Comparison of ENCODE assay signal across 8 cellular contexts in the genomic region with DNA sequence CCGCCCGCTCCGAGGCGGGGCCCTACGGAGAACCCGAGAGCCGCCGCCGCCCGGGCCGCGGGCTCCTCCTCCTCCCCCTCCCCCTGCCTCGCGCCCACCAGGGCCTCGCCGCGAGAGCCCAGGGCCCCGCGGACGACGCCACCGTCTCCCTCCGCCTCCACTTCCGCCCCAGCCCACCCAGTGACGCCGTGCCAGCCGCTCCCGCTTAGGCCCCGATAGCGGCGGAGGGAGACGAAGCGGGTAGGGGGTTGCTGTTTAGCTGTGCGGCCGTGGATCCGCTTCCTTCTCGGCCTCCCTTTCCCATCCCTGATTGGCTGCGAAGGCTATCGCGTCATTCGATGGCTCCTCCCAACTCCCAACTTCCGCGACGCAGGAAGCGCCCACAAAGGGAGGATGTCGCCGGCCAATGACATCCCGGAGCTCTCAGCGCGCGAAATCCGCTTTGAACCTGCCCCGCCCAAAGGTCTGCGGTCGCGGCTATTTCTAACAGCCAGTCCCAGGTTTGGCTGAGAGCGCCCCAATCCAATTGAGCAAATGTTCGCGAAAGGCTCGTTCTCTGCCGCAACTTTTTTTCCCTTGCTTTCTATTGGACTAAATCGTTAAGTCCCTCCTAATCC. TPM values are rescaled to one million over a fixed set of nuclear protein-coding genes. Genes with fewer than 3 reads are reported as not detected.
DNase-seq lines count a peak whose midpoint lies in the region; FAIRE-seq and TF ChIP-seq lines count a peak whose summit lies in the region.

FAM76B (minus strand) TSS at position 277 of the 617 bp plus-strand sequence. CDS start 304 bp downstream, outside the sequence.

- H3K4me2 ChIP-seq in neuronal stem cell (ENCODE audit: insufficient read depth, low read length, poor library complexity, severe bottlenecking), result peak within 1 kb of the TSS; percentile 67

- H3K14ac ChIP-seq in neuronal stem cell (ENCODE audit: low read length), result peak within 1 kb of the TSS; percentile 97

- peak within 1 kb of the TSS; percentile 100 for H3K27ac Mint-ChIP-seq in activated naive CD4-positive, alpha-beta T cell treated with anti-CD3 and anti-CD28 coated beads for 36 hours

- H3K18ac ChIP-seq in neuronal stem cell (ENCODE audit: low read length), result peak within 1 kb of the TSS; percentile 96

- FAIRE-seq in frontal cortex (lab: Jason Lieb, UNC), result peak; percentile 15

- CTCF ChIA-PET in activated naive CD4-positive, alpha-beta T cell treated with anti-CD3 and anti-CD28 coated beads for 36 hours (lab: Charles Lee), result interaction anchor here (0.8 to 1.8 kb wide), 6 partner anchors 17 to 636 kb away, joined by 3 to 4 read pairs (median 4); partner anchors contain the start of gene MAML2

- peak within 1 kb of the TSS; percentile 83 for H2AK5ac ChIP-seq in neuronal stem cell (ENCODE audit: low read depth, low read length)

- no peaks in the 10 kb centered on the region for H3K27me3 ChIP-seq in neuronal stem cell (ENCODE audit: control insufficient read depth in 3 of 3, insufficient read depth in 3 of 3, low read depth in 1 of 3, low read length in 3 of 3)

- H4K91ac ChIP-seq in neuronal stem cell (ENCODE audit: low read depth, low read length, poor library complexity), result peak within 1 kb of the TSS; percentile 90

- H3K4ac ChIP-seq in neuronal stem cell (ENCODE audit: low read length), result peak within 1 kb of the TSS; percentile 31

- peaks cover 44% of the 10 kb centered on the region for H3K36me3 Mint-ChIP-seq in activated naive CD4-positive, alpha-beta T cell treated with anti-CD3 and anti-CD28 coated beads for 36 hours (ENCODE audit: low read depth)

- TF ChIP-seq CTCF in HFF-Myc (IDR thresholded peaks at IDR 0.05; ENCODE audit: low read depth, low read length, missing control alignments) (no peak), subcutaneous adipose tissue (IDR thresholded peaks at IDR 0.05; ENCODE audit: low read depth) (no peak)

- H3K27me3 Mint-ChIP-seq in activated naive CD4-positive, alpha-beta T cell treated with anti-CD3 and anti-CD28 coated beads for 36 hours (ENCODE audit: low read depth), result no peaks in the 10 kb centered on the region

- intact Hi-C loops in activated naive CD4-positive, alpha-beta T cell treated with anti-CD3 and anti-CD28 coated beads for 36 hours (cut with micrococcal nuclease), result loop anchor here (1.0 to 5.0 kb wide), 12 partner anchors 135 to 1297 kb away; partner anchors contain the start of genes ANKRD49, CCDC82, CWC15 and FUT4

- H3K9me3 Mint-ChIP-seq in activated naive CD4-positive, alpha-beta T cell treated with anti-CD3 and anti-CD28 coated beads for 36 hours, result no peaks in the 10 kb centered on the region

- peak within 1 kb of the TSS; percentile 94 for H3K23ac ChIP-seq in neuronal stem cell (ENCODE audit: low read depth, low read length, poor library complexity)

- H3K4me3 ChIP-seq in HFF-Myc (replicated peaks; ENCODE audit: low read depth, low read length) (peak within 1 kb of the TSS; percentile 94), neuronal stem cell (ENCODE audit: low read length in 2 of 2) (peak within 1 kb of the TSS; percentile 73 to 93)

- H2AFZ ChIP-seq in neuronal stem cell (ENCODE audit: low read length), result peak within 1 kb of the TSS; percentile 89

- H3K9ac ChIP-seq in neuronal stem cell (ENCODE audit: low read depth, low read length, poor library complexity), result peak within 1 kb of the TSS; percentile 94

- peaks cover 5% of the 10 kb centered on the region for H3K79me1 ChIP-seq in neuronal stem cell (ENCODE audit: low read depth, low read length)

- H3K4me1 Mint-ChIP-seq in activated naive CD4-positive, alpha-beta T cell treated with anti-CD3 and anti-CD28 coated beads for 36 hours (ENCODE audit: low read depth), result peaks cover 53% of the 10 kb centered on the region

- DNase-seq in GM03348 (ENCODE audit: low spot score) (peak; percentile 97), HFF-Myc (ENCODE audit: extremely low read depth, low read depth) (peak; percentile 98), NAMALWA (ENCODE audit: low spot score) (peak; percentile 99), SK-N-DZ (ENCODE audit: low spot score) (peak; percentile 100), frontal cortex (ENCODE audit: low spot score in 2 of 2) (peak; percentile 88 to 92), neuronal stem cell (ENCODE audit: low spot score) (peak; percentile 99)
- DNase-seq in activated naive CD4-positive, alpha-beta T cell treated with anti-CD3 and anti-CD28 coated beads for 36 hours, result peak; percentile 99

- peak within 1 kb of the TSS; percentile 88 for H2BK12ac ChIP-seq in neuronal stem cell (ENCODE audit: low read length)

- peaks cover 4 to 60% of the 10 kb centered on the region in 2 donors for H3K36me3 ChIP-seq in neuronal stem cell (replicated peaks in 1 of 2; ENCODE audit: control insufficient read depth in 2 of 2, insufficient read depth in 2 of 2, low read length in 2 of 2)

- H4K8ac ChIP-seq in neuronal stem cell (ENCODE audit: low read depth, low read length), result peak within 1 kb of the TSS; percentile 94

- H3K27ac ChIP-seq in neuronal stem cell (replicated peaks; ENCODE audit: low read length), result peak within 1 kb of the TSS; percentile 97

- H2BK120ac ChIP-seq in neuronal stem cell (ENCODE audit: low read depth, low read length), result peak within 1 kb of the TSS; percentile 61

- no peak within 1 kb of the TSS for H2BK15ac ChIP-seq in neuronal stem cell (ENCODE audit: low read length)

- WGBS in neuronal stem cell (ENCODE audit: extremely low coverage in 2 of 2, insufficient read length in 2 of 2, insufficient replicate concordance in 1 of 2), 2 donors, result no CpG with 5 or more reads among the region's 62 CpGs

- peaks cover 0 to 7% of the 10 kb centered on the region in 2 donors for H3K4me1 ChIP-seq in neuronal stem cell (ENCODE audit: control insufficient read depth in 2 of 2, insufficient read depth in 1 of 2, low read depth in 1 of 2, low read length in 2 of 2)

- peak within 1 kb of the TSS; percentile 96 for H2BK5ac ChIP-seq in neuronal stem cell (ENCODE audit: low read length)

- H3K9me3 ChIP-seq in neuronal stem cell (replicated peaks in 1 of 2; ENCODE audit: control insufficient read depth in 2 of 2, insufficient read depth in 1 of 2, low read depth in 1 of 2, low read length in 2 of 2), result no peaks in the 10 kb centered on the region

- peak within 1 kb of the TSS; percentile 99 for H3K4me3 Mint-ChIP-seq in activated naive CD4-positive, alpha-beta T cell treated with anti-CD3 and anti-CD28 coated beads for 36 hours

RNA-seq across cellular contexts. Expression of gene FAM76B, which starts in this region (rescaled TPM):
- polyA plus RNA-seq in SK-N-DZ (2014; cell fraction: cytosol; rRNA removed), result 43.3 and 52.2 TPM in 2 replicates
- 168 and 193 TPM in 2 replicates for polyA plus RNA-seq in SK-N-DZ (2014; cell fraction: nucleus; rRNA removed)
- total RNA-seq in activated naive CD4-positive, alpha-beta T cell treated with anti-CD3 and anti-CD28 coated beads for 36 hours, result 10 to 100 TPM; 70.3 to 71.4 TPM
- total RNA-seq in frontal cortex (54.6 TPM), subcutaneous adipose tissue (10 to 100 TPM; 37.4 to 64.5 (median 53.9) TPM)
- 39.2 TPM for polyA plus RNA-seq in neuronal stem cell (2013, experiment 1 of 2)
- 40.7 TPM for polyA plus RNA-seq in neuronal stem cell (2013, experiment 2 of 2)

Comparison
In these comparisons a context has a peak if more than half of its experiments do, and no peak if none do; other contexts are left out.
1. Peak in every context shown above with its lines: DNase-seq, H3K4me3 ChIP-seq and H3K27ac ChIP-seq.